In the genomic region with DNA sequence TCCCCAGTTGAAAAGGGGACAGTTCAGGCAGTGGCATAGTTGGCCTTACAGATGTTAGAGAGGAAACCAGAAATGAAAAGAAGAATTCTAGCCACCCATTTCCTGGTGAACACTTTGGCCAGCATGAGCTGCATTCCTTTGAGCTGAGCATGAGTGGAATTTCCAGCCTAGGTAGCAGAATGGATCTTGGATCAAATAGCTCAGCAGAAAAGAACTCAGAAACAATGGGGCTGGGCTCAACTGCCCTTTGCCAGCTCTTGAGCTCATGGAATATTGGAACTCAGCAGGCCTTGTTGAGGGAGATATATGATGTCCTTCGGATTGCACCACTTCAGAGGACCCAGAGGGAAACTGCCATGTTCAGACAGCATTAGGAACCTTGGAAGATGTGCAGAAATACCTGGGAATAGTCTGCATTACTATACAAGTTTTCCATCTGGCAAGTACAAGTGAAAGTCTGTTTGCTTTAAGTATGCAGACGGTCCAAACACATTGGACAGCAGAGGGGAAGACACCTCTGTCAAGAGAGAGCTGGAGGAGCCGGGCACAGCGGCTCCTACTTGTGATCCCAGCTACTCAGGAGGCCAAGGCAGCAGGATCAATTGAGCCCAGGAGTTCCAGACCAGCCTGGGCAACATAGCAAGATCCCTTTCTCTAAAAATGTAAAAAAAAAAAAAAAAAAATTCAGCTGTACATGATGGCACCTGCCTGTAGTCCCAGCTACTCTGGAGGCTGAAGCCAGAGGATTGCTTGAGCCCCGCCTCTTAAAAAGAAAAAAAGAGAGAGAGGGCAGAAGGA, we compare ENCODE assay signal across 9 cellular contexts. TPM values are rescaled to one million over a fixed set of nuclear protein-coding genes. Genes with fewer than 3 reads are reported as not detected.
A peak's percentile ranks its signal among the peaks of the same experiment; 100 is the strongest.
DNase-seq lines count a peak whose midpoint lies in the region; ATAC-seq and TF ChIP-seq lines count a peak whose summit lies in the region.
"Had no signal": no experiment of that assay in that cellular context is flagged by ENCODE, and none has a peak within 500 bp of the region (broad histone marks: within the 10 kb centered on the region; RNA-seq: fewer than 3 reads in every experiment).

No MANE protein-coding gene starts in this region.

- H3K23ac ChIP-seq in IMR-90 (ENCODE audit: low read depth, low read length): peak overlapping the region; percentile 14; the same call in 1 of the 2 replicates

- in situ Hi-C loops in IMR-90 (cut with MboI; ENCODE audit: low sequenced_read_pairs): no loop called here

- dilution Hi-C loops in IMR-90 (cut with HindIII; ENCODE audit: low sequenced_read_pairs, unreplicated experiment): no loop called here

- H3K9me3 ChIP-seq in IMR-90 (ENCODE audit: control insufficient read depth, insufficient read depth, low read length): no peaks in the 10 kb centered on the region
- no peaks in the 10 kb centered on the region for H3K9me3 ChIP-seq in ectodermal cell (ENCODE audit: control insufficient read depth, low read length)

- H3K9me1 ChIP-seq in IMR-90 (ENCODE audit: insufficient read depth, low read length): peaks cover 8% of the 10 kb centered on the region

- H3K4me3 ChIP-seq in AG09309 (ENCODE audit: control insufficient read depth, low read depth, low read length) (no peak overlapping the region), IMR-90 (ENCODE audit: insufficient read depth, low read depth, low read length) (no peak overlapping the region), ectodermal cell (ENCODE audit: insufficient read depth, low read depth, low read length) (no peak overlapping the region)

- H2AK5ac ChIP-seq in IMR-90 (ENCODE audit: low read depth, low read length): peak overlapping the region; percentile 68

- H3K27me3 ChIP-seq in IMR-90 (ENCODE audit: control insufficient read depth, insufficient read depth, low read length): no peaks in the 10 kb centered on the region
- no peaks in the 10 kb centered on the region for H3K27me3 ChIP-seq in ectodermal cell (ENCODE audit: control insufficient read depth, insufficient read depth, low read length, poor library complexity, severe bottlenecking)

- peaks cover 11% of the 10 kb centered on the region for H4K20me1 ChIP-seq in IMR-90 (ENCODE audit: insufficient read depth, low read length)

- no peak overlapping the region; the same call in 1 of the 2 replicates for H3K9ac ChIP-seq in IMR-90 (ENCODE audit: low read depth, low read length)

- peak overlapping the region; percentile 78; the same call in 2 of the 3 replicates for H2BK15ac ChIP-seq in IMR-90 (ENCODE audit: low read depth, low read length)

- peak overlapping the region in 1 of 2 experiments; percentile 80; a peak in 2 of 4 replicates for H4K8ac ChIP-seq in IMR-90 (ENCODE audit: low read depth in 2 of 2, low read length in 2 of 2)

- POLR2A ChIA-PET in IMR-90 (lab: Charles Lee; ENCODE audit: unreplicated experiment): interaction anchor here (0.6 to 0.7 kb wide), 2 partner anchors 23 to 34 kb away, joined by 4 to 5 read pairs; no protein-coding TSS in a partner anchor

- BruUV-seq in IMR-90 (replicated peaks; lab: Mats Ljungman, UMichigan): no TSS peak

- peak overlapping the region; percentile 63; the same call in 1 of the 2 replicates for H3K56ac ChIP-seq in IMR-90 (ENCODE audit: extremely low read depth, insufficient read depth, low read length)

- CTCF ChIA-PET in IMR-90 (lab: Yijun Ruan, JAX): interaction anchor here (0.6 to 1.1 kb wide), 3 partner anchors 8 to 34 kb away, joined by 3 to 4 read pairs (median 4); no protein-coding TSS in a partner anchor

- H4K91ac ChIP-seq in IMR-90 (ENCODE audit: insufficient read depth, low read depth, low read length): peak overlapping the region; percentile 89

- 100% methylated on average over 2 of the region's 5 CpGs; no CpG with 5 or more reads in 1 of the 2 experiments for WGBS in IMR-90 (ENCODE audit: extremely low coverage in 2 of 2, insufficient read length in 1 of 2), 2 experiments
- WGBS in ectodermal cell, 2 experiments: 88 to 94% methylated on average over 5 of the region's 5 CpGs

- peak overlapping the region; percentile 46; the same call in 1 of the 2 replicates for H4K5ac ChIP-seq in IMR-90 (ENCODE audit: low read depth, low read length)

- H2AK9ac ChIP-seq in IMR-90 (replicated peaks; ENCODE audit: low read depth, low read length, poor library complexity): peak overlapping the region; percentile 7

- H3K14ac ChIP-seq in IMR-90 (replicated peaks; ENCODE audit: low read depth, low read length): peak overlapping the region; percentile 65

- H3K79me1 ChIP-seq in IMR-90 (ENCODE audit: low read depth in 1 of 2, low read length in 2 of 2): peaks cover 0 to 11% of the 10 kb centered on the region in 2 experiments; a peak in 3 of 4 replicates

- H3K18ac ChIP-seq in IMR-90 (ENCODE audit: low read depth, low read length): peak overlapping the region; percentile 65; the same call in 1 of the 2 replicates

- H3K36me3 ChIP-seq in IMR-90 (ENCODE audit: control insufficient read depth, insufficient read depth, low read length): peaks cover 2% of the 10 kb centered on the region; the same call in 1 of the 2 replicates
- no peaks in the 10 kb centered on the region for H3K36me3 ChIP-seq in ectodermal cell (ENCODE audit: control insufficient read depth, insufficient read depth, low read length)

- H2BK20ac ChIP-seq in IMR-90 (ENCODE audit: low read depth, low read length): peak overlapping the region; percentile 90

- H3K27ac ChIP-seq in IMR-90 (ENCODE audit: insufficient read depth, low read length) (peak overlapping the region; percentile 27), ectodermal cell (ENCODE audit: insufficient read depth, low read depth, low read length, poor library complexity, severe bottlenecking) (peak overlapping the region; percentile 67)

- TF ChIP-seq CTCF in AG09309 (IDR thresholded peaks at IDR 0.05; ENCODE audit: control insufficient read depth, insufficient read depth, low read depth, low read length, missing control alignments): no peak
- TF ChIP-seq CTCF in IMR-90 (conservative IDR thresholded peaks at IDR 0.05; ENCODE audit: low read depth, low read length): no peak

- peak overlapping the region; percentile 36 for H2AFZ ChIP-seq in IMR-90 (replicated peaks; ENCODE audit: low read length, poor library complexity)

- H2BK5ac ChIP-seq in IMR-90 (ENCODE audit: low read depth, low read length, poor library complexity, severe bottlenecking): peak overlapping the region; percentile 84

- peak overlapping the region; percentile 9; the same call in 1 of the 2 replicates for H3K4me2 ChIP-seq in IMR-90 (ENCODE audit: low read depth, low read length)

- H3K4ac ChIP-seq in IMR-90 (ENCODE audit: low read depth, low read length): peak overlapping the region; percentile 71

- DNase-seq in AG09309 (ENCODE audit: low read depth) (peak; percentile 61), IMR-90 (peak; percentile 81), myocyte (ENCODE audit: low read depth) (peak; percentile 74), NCI-H1930 (lab: John Stamatoyannopoulos, UW) (no peak)
- no peak for DNase-seq in activated CD4-positive, alpha-beta T cell treated with anti-CD3 and anti-CD28 coated beads, Interleukin-2, amount 50 U/mL, for 4 hours
- DNase-seq: caudate nucleus had no signal

- intact Hi-C loops in IMR-90 (cut with micrococcal nuclease): loop anchor here (5.0 to 10.0 kb wide), 2 partner anchors 234 to 528 kb away; partner anchors contain the start of gene SRPRB

- H2BK120ac ChIP-seq in IMR-90 (ENCODE audit: low read depth, low read length): peak overlapping the region; percentile 71

- H3K4me1 ChIP-seq in IMR-90 (ENCODE audit: control insufficient read depth, insufficient read depth, low read length) (peaks cover 17% of the 10 kb centered on the region), ectodermal cell (ENCODE audit: control insufficient read depth, insufficient read depth, low read length) (peaks cover 3% of the 10 kb centered on the region)

- TF ChIP-seq POLR2A in IMR-90 (IDR thresholded peaks at IDR 0.05; ENCODE audit: low read depth, low read length): no peak

- ATAC-seq in IMR-90 (ENCODE audit: low read depth) (peak; percentile 1), HG03196 (IDR thresholded peaks at IDR 0.05; ENCODE audit: unreplicated experiment) (no peak), HG03378 (IDR thresholded peaks at IDR 0.05; ENCODE audit: unreplicated experiment) (no peak)

- no peak for TF ChIP-seq RAD21 in IMR-90 (IDR thresholded peaks at IDR 0.05; ENCODE audit: low read length)

TF ChIP-seq in IMR-90, 13 proteins besides CTCF, POLR2A, EP300 and RAD21:
- TF ChIP-seq MAFK (IDR thresholded peaks at IDR 0.05; ENCODE audit: low read depth, low read length): peak; percentile 67
- no peak for TF ChIP-seq RFX5 (IDR thresholded peaks at IDR 0.05; ENCODE audit: low read depth, low read length)
- no peak for TF ChIP-seq RCOR1 (IDR thresholded peaks at IDR 0.05; ENCODE audit: insufficient replicate concordance, low read length)

RNA-seq across cellular contexts. Expression of gene CDV3, which starts 3.1 kb away (rescaled TPM):
- total RNA-seq in IMR-90 (2012; rRNA removed) (120 and 189 TPM in 2 replicates), myocyte (396 and 434 TPM in 2 replicates)
- polyA plus RNA-seq in IMR-90 (2012; rRNA removed): 78.1 and 93.6 TPM in 2 replicates
- 11.2 and 14.0 TPM in 2 replicates for polyA plus RNA-seq in IMR-90 (2012; cell fraction: cytosol; rRNA removed)
- polyA plus RNA-seq in IMR-90 (2012; cell fraction: nucleus; rRNA removed; ENCODE audit: low replicate concordance): 3.2 and 36.9 TPM in 2 replicates
- 192 TPM for polyA plus RNA-seq in ectodermal cell (2013, experiment 1 of 4)
- 205 TPM for polyA plus RNA-seq in ectodermal cell (2013, experiment 2 of 4)
- polyA plus RNA-seq in ectodermal cell (2013, experiment 3 of 4): 148 TPM
- 167 TPM for polyA plus RNA-seq in ectodermal cell (2013, experiment 4 of 4)
- polyA plus RNA-seq in myocyte (2012): 192 TPM

Comparison
In these comparisons a context has a peak if more than half of its experiments do, and no peak if none do; other contexts are left out.
1. DNase-seq: peak in AG09309 (single experiment), IMR-90 (single experiment) and myocyte (single experiment); none in NCI-H1930 (0 of 2) and activated CD4-positive, alpha-beta T cell treated with anti-CD3 and anti-CD28 coated beads, Interleukin-2, amount 50 U/mL, for 4 hours (0 of 2).